8 cellular contexts compared by ENCODE assay signal in the genomic region with DNA sequence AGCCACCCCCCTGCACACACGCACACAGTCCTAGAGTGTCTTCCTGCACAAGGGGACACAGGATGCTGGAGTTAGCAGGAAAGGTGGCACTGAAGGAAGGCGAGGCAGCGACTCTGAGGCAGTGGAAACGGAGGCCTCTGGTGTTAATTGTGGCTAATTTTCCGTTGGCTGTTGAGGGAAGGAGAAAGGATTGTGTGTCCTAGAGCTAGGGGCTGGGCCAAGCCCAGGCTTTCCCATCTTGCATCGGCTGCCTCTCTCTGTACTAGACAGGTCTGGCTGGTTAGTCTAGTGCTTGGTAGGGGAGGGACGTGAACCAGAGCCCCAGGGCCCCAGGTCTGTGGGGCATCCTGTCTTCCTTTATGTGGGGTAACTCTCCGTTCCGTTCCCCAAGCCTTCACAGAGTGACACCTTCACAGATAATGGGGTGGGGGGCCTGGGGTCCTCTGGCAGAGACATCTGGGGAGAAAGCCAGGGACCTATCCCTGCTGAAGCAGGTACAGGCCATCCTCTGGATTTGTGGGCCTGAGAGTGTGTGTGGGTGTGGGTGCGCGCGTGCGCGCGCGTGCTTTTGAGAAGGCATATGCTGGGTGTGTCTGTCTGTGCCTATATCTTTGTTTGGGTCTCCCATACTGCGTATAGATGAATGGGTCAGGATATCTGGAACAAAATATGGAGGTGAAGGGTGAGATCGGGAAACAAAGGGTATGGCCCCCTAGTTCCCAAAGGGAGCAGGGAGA. TPM values are rescaled to one million over a fixed set of nuclear protein-coding genes. Genes with fewer than 3 reads are reported as not detected.
A peak's percentile ranks its signal among the peaks of the same experiment; 100 is the strongest.
DNase-seq lines count a peak whose midpoint lies in the region; ATAC-seq and TF ChIP-seq lines count a peak whose summit lies in the region.

A gene (plus strand): TSS at position 606 of the 737 bp plus-strand sequence. CDS start 212 bp downstream, outside the sequence.

- H3K27ac ChIP-seq in OCI-LY1 (ENCODE audit: low read depth, low read length, poor library complexity, severe bottlenecking) (peak within 1 kb of the TSS; percentile 90), heart right ventricle (peak within 1 kb of the TSS; percentile 72 to 98 (median 92))

- H4K20me1 ChIP-seq in OCI-LY1 (ENCODE audit: insufficient read depth, low read length), result no peaks in the 10 kb centered on the region

- H3K4me2 ChIP-seq in OCI-LY1 (ENCODE audit: low read length), result peak within 1 kb of the TSS; percentile 92

- WGBS in heart right ventricle, 2 donors, result 26 to 38% methylated on average over 18 of the region's 18 CpGs

- H3K9me3 ChIP-seq in OCI-LY1 (ENCODE audit: low read length) (no peaks in the 10 kb centered on the region), heart right ventricle (no peaks in the 10 kb centered on the region)

- H3K36me3 ChIP-seq in OCI-LY1 (ENCODE audit: insufficient read depth, low read length) (peaks cover 41% of the 10 kb centered on the region), heart right ventricle (peaks cover 0 to 38% (median 0%) of the 10 kb centered on the region in 9 donors)

- ATAC-seq in heart right ventricle (peak in 7 of 8 donors; percentile 0 to 71 (median 28)), HG03439 (IDR thresholded peaks at IDR 0.05; ENCODE audit: unreplicated experiment) (no peak), HG03139 (IDR thresholded peaks at IDR 0.05; ENCODE audit: unreplicated experiment) (no peak)

- intact Hi-C loops in heart right ventricle (cut with DNase I), result loop anchor here in 3 of 10 donors (2.0 to 5.0 kb wide), 5 partner anchors 26 to 66 kb away; a partner anchor contains a TSS

- TF ChIP-seq CTCF in OCI-LY1 (IDR thresholded peaks at IDR 0.05; ENCODE audit: low read length) (no peak), heart right ventricle (IDR thresholded peaks at IDR 0.05) (no peak), retinal pigment epithelial cell (conservative IDR thresholded peaks at IDR 0.05; ENCODE audit: low read depth, low read length) (no peak)

- DNase-seq in G401 (ENCODE audit: low spot score) (no peak), heart right ventricle (no peak), retinal pigment epithelial cell (ENCODE audit: low read depth) (no peak), NCI-H187 treated with DMSO at 0.1 percent for 48 hours (lab: John Stamatoyannopoulos, UW) (no peak)
- DNase-seq in activated naive CD4-positive, alpha-beta T cell treated with anti-CD3 and anti-CD28 coated beads, Interleukin-2, amount 50 U/mL, for 16 hours, result peak; percentile 69

- no peaks in the 10 kb centered on the region for H3K9me2 ChIP-seq in OCI-LY1 (ENCODE audit: low read depth, low read length)

- H3K4me1 ChIP-seq in OCI-LY1 (ENCODE audit: insufficient read depth, low read length, severe bottlenecking) (peaks cover 29% of the 10 kb centered on the region), heart right ventricle (peaks cover 19 to 61% (median 49%) of the 10 kb centered on the region in 9 donors)

- H2AFZ ChIP-seq in OCI-LY1 (ENCODE audit: low read length), result no peak within 1 kb of the TSS

- peak within 1 kb of the TSS; percentile 70 for H3K9ac ChIP-seq in OCI-LY1 (ENCODE audit: low read length)

- no peaks in the 10 kb centered on the region for H3F3A ChIP-seq in OCI-LY1 (ENCODE audit: insufficient read depth, low read length)

- in situ Hi-C loops in G401 (cut with HindIII; ENCODE audit: low sequenced_read_pairs), result no loop called here

- peaks cover 21% of the 10 kb centered on the region for H3K79me2 ChIP-seq in OCI-LY1 (ENCODE audit: insufficient read depth, low read length)

- H3K27me3 ChIP-seq in OCI-LY1 (ENCODE audit: insufficient read depth, low read length) (no peaks in the 10 kb centered on the region), heart right ventricle (no peaks in the 10 kb centered on the region)

- peak within 1 kb of the TSS; percentile 98 for H3K4me3 ChIP-seq in OCI-LY1 (ENCODE audit: low read depth, low read length, poor library complexity, severe bottlenecking)
- peak within 1 kb of the TSS; percentile 23 to 96 (median 78) for H3K4me3 ChIP-seq in heart right ventricle
- H3K4me3 ChIP-seq in retinal pigment epithelial cell (ENCODE audit: low read length), result peak within 1 kb of the TSS; percentile 48

RNA-seq across cellular contexts. Expression of the gene that starts here (rescaled TPM):
- 34.1 and 41.5 TPM in 2 replicates for total RNA-seq in G401 (2014; rRNA removed; shearing (Covaris generic))
- 10 to 100 TPM in 5 of 10 donors, 1 to 10 TPM in 5; 8.2 to 22.0 (median 10.4) TPM for total RNA-seq in heart right ventricle
- 10 to 100 TPM; 13.7 to 29.0 TPM for polyA plus RNA-seq in heart right ventricle

Comparison
In these comparisons a context has a peak if more than half of its experiments do, and no peak if none do; other contexts are left out.
1. H3K4me3 ChIP-seq: peak in every context shown above with its lines; median percentile 98 in OCI-LY1; 78 in heart right ventricle; 48 in retinal pigment epithelial cell.
2. ATAC-seq: peak in heart right ventricle (7 of 8); none in HG03439 (single experiment) and HG03139 (single experiment).